ENCODE assay signal across 3 cellular contexts in the genomic region with DNA sequence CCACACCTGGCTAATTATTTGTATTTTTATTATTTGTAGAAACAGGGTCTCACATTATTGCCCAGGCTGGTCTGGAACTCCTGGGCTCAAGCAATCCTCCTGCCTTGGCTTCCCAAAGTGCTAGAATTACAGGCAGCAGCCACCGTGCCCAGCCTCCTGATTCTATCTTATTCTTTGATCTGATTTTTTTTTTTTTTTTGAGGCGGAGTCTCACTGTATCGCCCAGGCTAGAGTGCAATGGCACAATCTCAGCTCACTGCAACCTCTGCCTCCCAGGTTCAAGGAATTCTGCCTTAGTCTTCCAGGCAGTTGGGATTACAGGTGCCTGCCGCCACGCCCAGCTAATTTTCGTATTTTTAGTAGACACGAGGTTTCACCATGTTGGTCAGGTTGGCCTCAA. TPM values are rescaled to one million over a fixed set of nuclear protein-coding genes. Genes with fewer than 3 reads are reported as not detected.
"Had no signal": no experiment of that assay in that cellular context is flagged by ENCODE, and none has a peak within 500 bp of the region (broad histone marks: within the 10 kb centered on the region; RNA-seq: fewer than 3 reads in every experiment).

No MANE protein-coding gene starts in this region.

RNA-seq across cellular contexts. Expression of gene LITAFD, which starts 6.8 kb away (rescaled TPM):
- total RNA-seq: LHCN-M2, M059J, MCF 10A had no signal
